ENCODE assay signal across 24 cellular contexts in genomic region chr3:49781415-49782199, GRCh38. TPM values are rescaled to one million over a fixed set of nuclear protein-coding genes. Genes with fewer than 3 reads are reported as not detected.
DNase-seq lines count a peak whose midpoint lies in the region; ATAC-seq, FAIRE-seq and TF ChIP-seq lines count a peak whose summit lies in the region.
"Had no signal": no experiment of that assay in that cellular context is flagged by ENCODE, and none has a peak within 500 bp of the region (broad histone marks: within the 10 kb centered on the region; RNA-seq: fewer than 3 reads in every experiment).

No MANE protein-coding gene starts in this region.

- no peak for ATAC-seq in upper lobe of right lung
- no peak for ATAC-seq in HG03457 (IDR thresholded peaks at IDR 0.05; ENCODE audit: unreplicated experiment)
- ATAC-seq: activated T-cell treated with anti-CD3 and anti-CD28 coated beads, Interleukin-2, amount 50 U/mL, for 4 hours; left ventricle myocardium superior had no signal

- H3K36me3 ChIP-seq in cardiac muscle cell (peaks cover 4% of the 10 kb centered on the region), left ventricle myocardium inferior (peaks cover 32% of the 10 kb centered on the region), adipocyte (ENCODE audit: control insufficient read depth, insufficient read depth, low read length, severe bottlenecking) (peaks cover 9% of the 10 kb centered on the region), mesodermal cell (ENCODE audit: control insufficient read depth, insufficient read depth, low read length) (peaks cover 71% of the 10 kb centered on the region), upper lobe of right lung (peaks cover 15% of the 10 kb centered on the region)
- H3K36me3 ChIP-seq: colonic mucosa had no signal

- intact Hi-C loops in left ventricle myocardium inferior (cut with micrococcal nuclease) (no loop called here), upper lobe of right lung (cut with DNase I) (no loop called here)

- WGBS in mesodermal cell (ENCODE audit: insufficient coverage in 2 of 2), 2 experiments: 91 to 94% methylated on average over 3 to 4 of the region's 5 CpGs

- H3K27me3 ChIP-seq in cardiac muscle cell (no peaks in the 10 kb centered on the region), left ventricle myocardium inferior (ENCODE audit: low read depth) (no peaks in the 10 kb centered on the region), adipocyte (replicated peaks; ENCODE audit: control insufficient read depth, insufficient read depth, low read length) (no peaks in the 10 kb centered on the region), upper lobe of right lung (no peaks in the 10 kb centered on the region)
- H3K27me3 ChIP-seq: colonic mucosa had no signal

- H3K27ac ChIP-seq in cardiac muscle cell: peak overlapping the region; percentile 76
- H3K27ac ChIP-seq in left ventricle myocardium inferior (replicated peaks): no peak overlapping the region
- H3K27ac ChIP-seq in mesodermal cell (ENCODE audit: low read depth, low read length, severe bottlenecking): peak overlapping the region; percentile 20
- H3K27ac ChIP-seq in upper lobe of right lung: no peak overlapping the region
- H3K27ac ChIP-seq: colonic mucosa, GM23248 had no signal

- no peak overlapping the region for H3K4me3 ChIP-seq in cardiac muscle cell
- no peak overlapping the region for H3K4me3 ChIP-seq in left ventricle myocardium inferior
- no peak overlapping the region for H3K4me3 ChIP-seq in adipocyte (ENCODE audit: low read length)
- no peak overlapping the region for H3K4me3 ChIP-seq in mesodermal cell (ENCODE audit: extremely low read depth, insufficient read depth, low read length, poor library complexity, severe bottlenecking)
- H3K4me3 ChIP-seq in upper lobe of right lung: no peak overlapping the region
- H3K4me3 ChIP-seq: colonic mucosa, GM23248 had no signal

- no peaks in the 10 kb centered on the region for H3K9me3 ChIP-seq in cardiac muscle cell (ENCODE audit: low read depth)
- H3K9me3 ChIP-seq in left ventricle myocardium inferior (replicated peaks): no peaks in the 10 kb centered on the region
- no peaks in the 10 kb centered on the region for H3K9me3 ChIP-seq in adipocyte (ENCODE audit: control insufficient read depth, low read length)
- no peaks in the 10 kb centered on the region for H3K9me3 ChIP-seq in mesodermal cell (ENCODE audit: control insufficient read depth, low read length)
- H3K9me3 ChIP-seq in upper lobe of right lung: no peaks in the 10 kb centered on the region
- H3K9me3 ChIP-seq: colonic mucosa had no signal

- no peak for FAIRE-seq in HTR-8/SVneo (lab: Jason Lieb, UNC)
- FAIRE-seq: GM19239, RCC 7860 had no signal

- no peak for DNase-seq in cardiac muscle cell (ENCODE audit: low read depth in 1 of 2, low spot score in 1 of 2)
- DNase-seq in left ventricle myocardium inferior: no peak
- peak; percentile 10 for DNase-seq in adipocyte (ENCODE audit: low read depth)
- peak; percentile 7 for DNase-seq in upper lobe of right lung
- DNase-seq in HTR-8/SVneo (ENCODE audit: insufficient read length, low spot score): no peak
- no peak for DNase-seq in stimulated activated CD8-positive, alpha-beta memory T cell treated with anti-CD3 and anti-CD28 coated beads, Interleukin-4, amount 100 ng/mL, for 48 hours
- DNase-seq: activated CD4-positive, alpha-beta memory T cell treated with anti-CD3 and anti-CD28 coated beads for 36 hours; activated T-cell treated with anti-CD3 and anti-CD28 coated beads, Interleukin-2, amount 50 U/mL, for 4 hours; C1 segment of cervical spinal cord; colonic mucosa; GF-D8; GM23248; head of caudate nucleus; Karpas-422; left ventricle myocardium superior; NCI-H1048; NCI-H2029; retina; T-helper 2 cell had no signal

- H3K4me1 ChIP-seq in cardiac muscle cell (ENCODE audit: low read depth) (peaks cover 8% of the 10 kb centered on the region), left ventricle myocardium inferior (peaks cover 68% of the 10 kb centered on the region), adipocyte (ENCODE audit: control insufficient read depth, insufficient read depth, low read length) (peaks cover 23% of the 10 kb centered on the region), mesodermal cell (ENCODE audit: control insufficient read depth, insufficient read depth, low read length, poor library complexity, severe bottlenecking) (peaks cover 5% of the 10 kb centered on the region), upper lobe of right lung (peaks cover 43% of the 10 kb centered on the region)
- H3K4me1 ChIP-seq: colonic mucosa had no signal

- no peak for TF ChIP-seq CTCF in cardiac muscle cell (IDR thresholded peaks at IDR 0.05; ENCODE audit: low read depth, low read length)
- no peak for TF ChIP-seq CTCF in left ventricle myocardium inferior (IDR thresholded peaks at IDR 0.05; ENCODE audit: borderline replicate concordance)
- TF ChIP-seq CTCF in upper lobe of right lung (IDR thresholded peaks at IDR 0.05): no peak

- H3K9ac ChIP-seq in adipocyte (ENCODE audit: low read length): no peak overlapping the region
- H3K9ac ChIP-seq: GM23248 had no signal

RNA-seq across cellular contexts. Expression of gene IP6K1, which starts 4.7 kb away (rescaled TPM):
- 40.3 and 44.4 TPM in 2 replicates for total RNA-seq in cardiac muscle cell
- 24.4 and 30.1 TPM in 2 replicates for polyA plus RNA-seq in cardiac muscle cell
- total RNA-seq in left ventricle myocardium inferior: 16.9 TPM
- polyA plus RNA-seq in mesodermal cell (2013, experiment 1 of 2): 34.9 TPM
- polyA plus RNA-seq in mesodermal cell (2013, experiment 2 of 2): 30.8 TPM
- total RNA-seq in upper lobe of right lung: 39.5 TPM

RNA-seq across cellular contexts. Expression of gene CDHR4, which starts 18.1 kb away (rescaled TPM):
- total RNA-seq in cardiac muscle cell (not detected in 2 replicates), left ventricle myocardium inferior (not detected), upper lobe of right lung (not detected)
- polyA plus RNA-seq in cardiac muscle cell: 0.27 TPM in 1 of 2 replicates, not detected in the other
- not detected for polyA plus RNA-seq in mesodermal cell (2013, experiment 1 of 2)
- not detected for polyA plus RNA-seq in mesodermal cell (2013, experiment 2 of 2)
- total RNA-seq: A673; activated T-cell treated with anti-CD3 and anti-CD28 coated beads, Interleukin-2, amount 50 U/mL, for 4 hours; colonic mucosa; GM23248; left ventricle myocardium superior had no signal
- polyA plus RNA-seq: GM23248 had no signal

RNA-seq across cellular contexts. Expression of gene INKA1, which starts 21.5 kb away (rescaled TPM):
- total RNA-seq in cardiac muscle cell: 4.3 and 5.9 TPM in 2 replicates
- polyA plus RNA-seq in cardiac muscle cell: 4.4 and 6.6 TPM in 2 replicates
- total RNA-seq in left ventricle myocardium inferior: 2.3 TPM
- 17.4 TPM for polyA plus RNA-seq in mesodermal cell (2013, experiment 1 of 2)
- 14.4 TPM for polyA plus RNA-seq in mesodermal cell (2013, experiment 2 of 2)
- total RNA-seq in upper lobe of right lung: 6.6 TPM

RNA-seq across cellular contexts. Expression of gene UBA7, which starts 32.1 kb away (rescaled TPM):
- 1.5 and 5.4 TPM in 2 replicates for total RNA-seq in cardiac muscle cell
- 1.8 and 4.4 TPM in 2 replicates for polyA plus RNA-seq in cardiac muscle cell
- 25.1 TPM for total RNA-seq in left ventricle myocardium inferior
- 4.5 TPM for polyA plus RNA-seq in mesodermal cell (2013, experiment 1 of 2)
- polyA plus RNA-seq in mesodermal cell (2013, experiment 2 of 2): 4.2 TPM
- 110 TPM for total RNA-seq in upper lobe of right lung

RNA-seq across cellular contexts. Expression of gene GMPPB, which starts 57.9 kb away (rescaled TPM):
- total RNA-seq in cardiac muscle cell (27.6 and 41.3 TPM in 2 replicates), left ventricle myocardium inferior (15.1 TPM), upper lobe of right lung (34.8 TPM)
- polyA plus RNA-seq in cardiac muscle cell: 23.9 and 29.3 TPM in 2 replicates
- 19.8 TPM for polyA plus RNA-seq in mesodermal cell (2013, experiment 1 of 2)
- 18.3 TPM for polyA plus RNA-seq in mesodermal cell (2013, experiment 2 of 2)

Comparison
In these comparisons a context has a peak if more than half of its experiments do, and no peak if none do; other contexts are left out.
1. H3K27ac ChIP-seq: peak in cardiac muscle cell (single experiment) and mesodermal cell (single experiment); none in left ventricle myocardium inferior (single experiment) and upper lobe of right lung (single experiment).
2. DNase-seq: peak in adipocyte (single experiment) and upper lobe of right lung (single experiment); none in cardiac muscle cell (0 of 2), left ventricle myocardium inferior (single experiment), HTR-8/SVneo (single experiment) and stimulated activated CD8-positive, alpha-beta memory T cell treated with anti-CD3 and anti-CD28 coated beads, Interleukin-4, amount 100 ng/mL, for 48 hours (single experiment).